27 cellular contexts compared by ENCODE assay signal in genomic region chr1:115130786-115131185, GRCh38.
"Had no signal": no experiment of that assay in that cellular context is flagged by ENCODE, and none has a peak within 500 bp of the region (broad histone marks: within the 10 kb centered on the region; RNA-seq: fewer than 3 reads in every experiment).

No MANE protein-coding gene starts in this region.

- H3K9ac ChIP-seq: parathyroid adenoma had no signal

- DNase-seq: dermis blood vessel endothelial cell; effector memory CD8-positive, alpha-beta T cell; foreskin fibroblast; gastrocnemius medialis; heart right ventricle; hippocampal formation; mesenchymal stem cell; mucosa of descending colon; naive B cell; right lobe of liver; small intestine; stimulated activated CD4-positive, alpha-beta T cell treated with anti-CD3 and anti-CD28 coated beads, Interleukin-15, amount 100 ng/mL, for 24 hours; stimulated activated CD4-positive, alpha-beta T cell treated with anti-CD3 and anti-CD28 coated beads, Interleukin-2, amount 100 ng/mL, for 48 hours; stimulated activated naive B cell treated with anti-CD40 and anti-IgM and Interleukin-4, amounts not matched to agents 10 μg/mL and 1 μg/mL and 100 μg/mL, for 72 hours; trophoblast cell had no signal

- H3K36me3 ChIP-seq: gastrocnemius medialis, heart right ventricle, neutrophil, right lobe of liver had no signal

- ATAC-seq: effector memory CD8-positive, alpha-beta T cell; esophagus mucosa; gastrocnemius medialis; heart right ventricle; left lobe of liver; mucosa of descending colon; natural killer cell treated with Interleukin-12 subunit alpha and Interleukin-12 subunit beta and Interleukin-15 and Interleukin-18, amount 100 ng/mL, for 72 hours; right lobe of liver; stimulated activated naive B cell treated with anti-CD40 and anti-IgM and Interleukin-4, amounts not matched to agents 10 μg/mL and 1 μg/mL and 100 μg/mL, for 72 hours had no signal

- H3K4me1 Mint-ChIP-seq: naive B cell; neural crest cell; stimulated activated naive B cell treated with anti-CD40 and anti-IgM and Interleukin-4, amounts not matched to agents 10 μg/mL and 1 μg/mL and 100 μg/mL, for 72 hours had no signal

- H3K9me3 Mint-ChIP-seq: effector memory CD8-positive, alpha-beta T cell; natural killer cell treated with Interleukin-12 subunit alpha and Interleukin-12 subunit beta and Interleukin-15 and Interleukin-18, amount 100 ng/mL, for 72 hours; stimulated activated naive B cell treated with anti-CD40 and anti-IgM and Interleukin-4, amounts not matched to agents 10 μg/mL and 1 μg/mL and 100 μg/mL, for 72 hours; stimulated activated naive CD8-positive, alpha-beta T cell treated with anti-CD3 and anti-CD28 coated beads, Interleukin-15, Interleukin-2, amounts not matched to agents 100 ng/mL and 50 ng/mL, for 24 hours had no signal

- H3K27me3 Mint-ChIP-seq: stimulated activated naive CD8-positive, alpha-beta T cell treated with anti-CD3 and anti-CD28 coated beads, Interleukin-15, Interleukin-2, amounts not matched to agents 100 ng/mL and 50 ng/mL, for 24 hours had no signal

- H3K27ac ChIP-seq: epithelial cell of prostate, gastrocnemius medialis, heart right ventricle, neutrophil, parathyroid adenoma, right lobe of liver had no signal

- H3K4me3 Mint-ChIP-seq: effector memory CD8-positive, alpha-beta T cell; mesothelial cell of epicardium; naive B cell; natural killer cell treated with Interleukin-12 subunit alpha and Interleukin-12 subunit beta and Interleukin-15 and Interleukin-18, amount 100 ng/mL, for 72 hours; neural crest cell; stimulated activated naive B cell treated with anti-CD40 and anti-IgM and Interleukin-4, amounts not matched to agents 10 μg/mL and 1 μg/mL and 100 μg/mL, for 72 hours; stimulated activated naive CD8-positive, alpha-beta T cell treated with anti-CD3 and anti-CD28 coated beads, Interleukin-15, Interleukin-2, amounts not matched to agents 100 ng/mL and 50 ng/mL, for 24 hours had no signal

- H3K9me3 ChIP-seq: gastrocnemius medialis, heart right ventricle, mucosa of descending colon, neutrophil, right lobe of liver had no signal

- H3K4me1 ChIP-seq: parathyroid adenoma, right lobe of liver had no signal

- H3K36me3 Mint-ChIP-seq: mesothelial cell of epicardium; naive B cell; natural killer cell treated with Interleukin-12 subunit alpha and Interleukin-12 subunit beta and Interleukin-15 and Interleukin-18, amount 100 ng/mL, for 72 hours; stimulated activated naive B cell treated with anti-CD40 and anti-IgM and Interleukin-4, amounts not matched to agents 10 μg/mL and 1 μg/mL and 100 μg/mL, for 72 hours had no signal

- H3K27me3 ChIP-seq: gastrocnemius medialis, heart right ventricle, right lobe of liver had no signal

- H3K27ac Mint-ChIP-seq: effector memory CD8-positive, alpha-beta T cell; mesothelial cell of epicardium; naive B cell; natural killer cell treated with Interleukin-12 subunit alpha and Interleukin-12 subunit beta and Interleukin-15 and Interleukin-18, amount 100 ng/mL, for 72 hours; progenitor cell of endocrine pancreas; stimulated activated naive B cell treated with anti-CD40 and anti-IgM and Interleukin-4, amounts not matched to agents 10 μg/mL and 1 μg/mL and 100 μg/mL, for 72 hours; stimulated activated naive CD8-positive, alpha-beta T cell treated with anti-CD3 and anti-CD28 coated beads, Interleukin-15, Interleukin-2, amounts not matched to agents 100 ng/mL and 50 ng/mL, for 24 hours had no signal

- FAIRE-seq: colon, islet of Langerhans, small intestine had no signal

- H3K4me3 ChIP-seq: gastrocnemius medialis, heart right ventricle, mucosa of descending colon, right lobe of liver had no signal
